Comparison of ENCODE assay signal across 30 cellular contexts in genomic region chr1:204664251-204664650, GRCh38. TPM values are rescaled to one million over a fixed set of nuclear protein-coding genes. Genes with fewer than 3 reads are reported as not detected.
"Had no signal": no experiment of that assay in that cellular context is flagged by ENCODE, and none has a peak within 500 bp of the region (broad histone marks: within the 10 kb centered on the region; RNA-seq: fewer than 3 reads in every experiment).

No MANE protein-coding gene starts in this region.

- H3K27ac Mint-ChIP-seq: endodermal cell; mesothelial cell of epicardium; natural killer cell treated with Interleukin-12 subunit alpha and Interleukin-12 subunit beta and Interleukin-15 and Interleukin-18, amount 100 ng/mL, for 72 hours; type B pancreatic cell had no signal

- H3K79me2 ChIP-seq: hepatocyte, parathyroid adenoma had no signal

- H3K4me1 Mint-ChIP-seq: naive B cell had no signal

- H3K9me3 ChIP-seq: esophagus muscularis mucosa, gastroesophageal sphincter, heart left ventricle, mucosa of descending colon, prostate gland, right atrium auricular region, stomach, testis, tibial artery had no signal

- H3K9ac ChIP-seq: parathyroid adenoma had no signal

- H3K4me3 Mint-ChIP-seq: endodermal cell; mesothelial cell of epicardium; naive B cell; natural killer cell treated with Interleukin-12 subunit alpha and Interleukin-12 subunit beta and Interleukin-15 and Interleukin-18, amount 100 ng/mL, for 72 hours; type B pancreatic cell had no signal

- ATAC-seq: foreskin keratinocyte; gastroesophageal sphincter; heart left ventricle; left lobe of liver; mucosa of descending colon; natural killer cell treated with Interleukin-12 subunit alpha and Interleukin-12 subunit beta and Interleukin-15 and Interleukin-18, amount 100 ng/mL, for 72 hours; sciatic nerve had no signal

- H3K27ac ChIP-seq: esophagus muscularis mucosa, foreskin keratinocyte, gastroesophageal sphincter, heart left ventricle, hepatocyte, parathyroid adenoma, prostate gland, right atrium auricular region, stomach, testis, tibial artery had no signal

- H3K4me1 ChIP-seq: foreskin keratinocyte, heart left ventricle, parathyroid adenoma, prostate gland, right atrium auricular region, testis, tibial artery had no signal

- H3K36me3 Mint-ChIP-seq: mesothelial cell of epicardium; naive B cell; natural killer cell treated with Interleukin-12 subunit alpha and Interleukin-12 subunit beta and Interleukin-15 and Interleukin-18, amount 100 ng/mL, for 72 hours; type B pancreatic cell had no signal

- H3K9me3 Mint-ChIP-seq: endodermal cell; mesothelial cell of epicardium; naive B cell; natural killer cell treated with Interleukin-12 subunit alpha and Interleukin-12 subunit beta and Interleukin-15 and Interleukin-18, amount 100 ng/mL, for 72 hours; type B pancreatic cell had no signal

- H3K27me3 ChIP-seq: esophagus muscularis mucosa, gastroesophageal sphincter, heart left ventricle, hepatocyte, right atrium auricular region, testis, tibial artery had no signal

- DNase-seq: effector CD8-positive, alpha-beta T cell; endodermal cell; foreskin keratinocyte; heart left ventricle; kidney; mesenchymal stem cell; mucosa of descending colon; naive B cell; stimulated activated CD4-positive, alpha-beta T cell treated with anti-CD3 and anti-CD28 coated beads, Interleukin-12 subunit alpha, Interleukin-12 subunit beta, amount 100 ng/mL, for 4 hours; stimulated activated CD4-positive, alpha-beta T cell treated with anti-CD3 and anti-CD28 coated beads, Interleukin-1b, Interleukin-23, amount 100 ng/mL, for 48 hours; stimulated activated CD4-positive, alpha-beta T cell treated with anti-CD3 and anti-CD28 coated beads, Interleukin-4, amount 100 ng/mL, for 1 hour; stimulated activated CD8-positive, alpha-beta memory T cell treated with anti-CD3 and anti-CD28 coated beads, Interleukin-4, amount 100 ng/mL, for 48 hours; stimulated activated naive CD4-positive, alpha-beta T cell treated with Interleukin-2 at 50 U/mL for 16 hours; stomach; testis had no signal

- H3K4me3 ChIP-seq: esophagus muscularis mucosa, gastroesophageal sphincter, heart left ventricle, hepatocyte, mucosa of descending colon, prostate gland, right atrium auricular region, smooth muscle cell, stomach, testis, tibial artery had no signal

- H3K4me2 ChIP-seq: hepatocyte, smooth muscle cell had no signal

- H2AFZ ChIP-seq: hepatocyte, parathyroid adenoma had no signal

- H3K36me3 ChIP-seq: esophagus muscularis mucosa, gastroesophageal sphincter, heart left ventricle, prostate gland, right atrium auricular region, stomach, tibial artery had no signal

RNA-seq across cellular contexts. Expression of gene LRRN2, which starts 21.3 kb away (rescaled TPM):
- total RNA-seq: endothelial cell of umbilical vein; fibroblast of lung; foreskin keratinocyte; natural killer cell treated with Interleukin-12 subunit alpha and Interleukin-12 subunit beta and Interleukin-15 and Interleukin-18, amount 100 ng/mL, for 72 hours had no signal
- polyA plus RNA-seq: endothelial cell of umbilical vein, fibroblast of lung had no signal
